ENCODE assay signal across 33 cellular contexts in the genomic region with DNA sequence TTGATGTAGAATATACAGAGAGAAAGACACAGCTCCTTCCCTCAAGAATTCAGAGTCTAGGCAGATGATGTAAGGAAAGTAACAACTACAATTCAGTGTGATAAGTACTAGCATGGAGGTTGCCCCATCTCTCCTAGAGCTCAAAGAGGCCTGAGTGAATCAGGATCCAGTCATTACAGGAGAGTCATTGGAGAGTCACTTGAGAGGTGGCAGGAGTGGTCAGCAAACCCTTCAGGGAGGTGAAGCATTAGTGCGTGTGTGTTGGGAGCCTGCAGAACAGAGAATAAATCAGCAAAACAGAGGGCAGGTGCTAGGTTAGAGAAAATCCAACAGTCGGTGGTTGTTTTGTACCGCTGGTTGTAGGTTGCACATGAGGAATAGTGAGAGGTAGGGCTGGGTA. TPM values are rescaled to one million over a fixed set of nuclear protein-coding genes. Genes with fewer than 3 reads are reported as not detected.
"Had no signal": no experiment of that assay in that cellular context is flagged by ENCODE, and none has a peak within 500 bp of the region (broad histone marks: within the 10 kb centered on the region; RNA-seq: fewer than 3 reads in every experiment).

No MANE protein-coding gene starts in this region.

- H3K27ac Mint-ChIP-seq: activated CD4-positive, alpha-beta memory T cell treated with anti-CD3 and anti-CD28 coated beads for 36 hours; activated CD4-positive, alpha-beta T cell treated with anti-CD3 and anti-CD28 coated beads, Interleukin-2, amount 10 ng/mL, durations not matched to agents 24 days and 14 days; activated T-cell treated with anti-CD3 and anti-CD28 coated beads, Interleukin-2, amount 50 U/mL, for 24 hours; activated T-helper 17 cell treated with anti-CD3 and anti-CD28 coated beads, Interleukin-2, amount 50 U/mL, for 72 hours; dendritic cell treated with granulocyte-macrophage colony-stimulating factor and Interleukin-4, amounts not matched to agents 40 ng/mL and 50 ng/mL, for 4 days; endodermal cell; nephron; stimulated activated naive CD8-positive, alpha-beta T cell treated with anti-CD3 and anti-CD28 coated beads, Interleukin-15, Interleukin-2, amounts not matched to agents 100 ng/mL and 50 ng/mL, for 24 hours; T-helper 1 cell treated with Interleukin-12 subunit alpha and Interleukin-12 subunit beta and Interleukin-4 antibody, amounts not matched to agents 30 μg/mL and 1 μg/mL, for 36 hours had no signal

- H3K36me3 ChIP-seq: breast epithelium, esophagus squamous epithelium, heart left ventricle, neutrophil, right lobe of liver, thoracic aorta, WERI-Rb-1 had no signal

- H3K4me1 Mint-ChIP-seq: activated CD4-positive, alpha-beta T cell treated with anti-CD3 and anti-CD28 coated beads, Interleukin-2, amount 10 ng/mL, durations not matched to agents 24 days and 14 days; activated T-helper 17 cell treated with anti-CD3 and anti-CD28 coated beads, Interleukin-2, amount 50 U/mL, for 72 hours; central memory CD8-positive, alpha-beta T cell; endodermal cell; nephron had no signal

- H3K9me3 ChIP-seq: breast epithelium, esophagus squamous epithelium, heart left ventricle, neutrophil, right lobe of liver, thoracic aorta had no signal

- H3K36me3 Mint-ChIP-seq: activated CD4-positive, alpha-beta memory T cell treated with anti-CD3 and anti-CD28 coated beads for 36 hours had no signal

- H3K27ac ChIP-seq: breast epithelium, esophagus squamous epithelium, heart left ventricle, neutrophil, right lobe of liver, thoracic aorta, WERI-Rb-1 had no signal

- H3K9me3 Mint-ChIP-seq: activated CD4-positive, alpha-beta memory T cell treated with anti-CD3 and anti-CD28 coated beads for 36 hours; activated CD4-positive, alpha-beta T cell treated with anti-CD3 and anti-CD28 coated beads, Interleukin-2, amount 10 ng/mL, durations not matched to agents 24 days and 14 days; activated T-cell treated with anti-CD3 and anti-CD28 coated beads, Interleukin-2, amount 50 U/mL, for 24 hours; activated T-helper 17 cell treated with anti-CD3 and anti-CD28 coated beads, Interleukin-2, amount 50 U/mL, for 72 hours; dendritic cell treated with granulocyte-macrophage colony-stimulating factor and Interleukin-4, amounts not matched to agents 40 ng/mL and 50 ng/mL, for 4 days; endodermal cell; nephron; stimulated activated naive CD8-positive, alpha-beta T cell treated with anti-CD3 and anti-CD28 coated beads, Interleukin-15, Interleukin-2, amounts not matched to agents 100 ng/mL and 50 ng/mL, for 24 hours; T-helper 1 cell treated with Interleukin-12 subunit alpha and Interleukin-12 subunit beta and Interleukin-4 antibody, amounts not matched to agents 30 μg/mL and 1 μg/mL, for 36 hours had no signal

- H3K4me3 Mint-ChIP-seq: activated CD4-positive, alpha-beta memory T cell treated with anti-CD3 and anti-CD28 coated beads for 36 hours; activated CD4-positive, alpha-beta T cell treated with anti-CD3 and anti-CD28 coated beads, Interleukin-2, amount 10 ng/mL, durations not matched to agents 24 days and 14 days; activated T-cell treated with anti-CD3 and anti-CD28 coated beads, Interleukin-2, amount 50 U/mL, for 24 hours; activated T-helper 17 cell treated with anti-CD3 and anti-CD28 coated beads, Interleukin-2, amount 50 U/mL, for 72 hours; central memory CD8-positive, alpha-beta T cell; dendritic cell treated with granulocyte-macrophage colony-stimulating factor and Interleukin-4, amounts not matched to agents 40 ng/mL and 50 ng/mL, for 4 days; endodermal cell; nephron; stimulated activated naive CD8-positive, alpha-beta T cell treated with anti-CD3 and anti-CD28 coated beads, Interleukin-15, Interleukin-2, amounts not matched to agents 100 ng/mL and 50 ng/mL, for 24 hours; T-helper 1 cell treated with Interleukin-12 subunit alpha and Interleukin-12 subunit beta and Interleukin-4 antibody, amounts not matched to agents 30 μg/mL and 1 μg/mL, for 36 hours had no signal

- FAIRE-seq: TTC549 had no signal

- H3K27me3 ChIP-seq: breast epithelium, esophagus squamous epithelium, neutrophil, right lobe of liver had no signal

- DNase-seq: activated CD4-positive, alpha-beta memory T cell treated with anti-CD3 and anti-CD28 coated beads for 36 hours; activated CD4-positive, alpha-beta T cell treated with anti-CD3 and anti-CD28 coated beads, Interleukin-2, amount 10 ng/mL, durations not matched to agents 24 days and 14 days; activated CD8-positive, alpha-beta memory T cell treated with anti-CD3 and anti-CD28 coated beads, Interleukin-2, amount 50 U/mL, for 4 hours; activated gamma-delta T cell treated with Interleukin-2 at 50 U/mL for 16 hours; activated naive CD4-positive, alpha-beta T cell treated with anti-CD3 and anti-CD28 coated beads, Interleukin-2, amount 50 U/mL, for 16 hours; activated T-cell treated with anti-CD3 and anti-CD28 coated beads, Interleukin-2, amount 50 U/mL, for 24 hours; amniotic stem cell; endodermal cell; esophagus squamous epithelium; heart left ventricle; kidney glomerular epithelial cell; right lobe of liver; stimulated activated CD4-positive, alpha-beta T cell treated with anti-CD3 and anti-CD28 coated beads, Interleukin-2, amount 100 ng/mL, for 48 hours; SW 1271; T-helper 9 cell; trophoblast cell; WERI-Rb-1 had no signal

- H3K4me3 ChIP-seq: breast epithelium, esophagus squamous epithelium, heart left ventricle, right lobe of liver, thoracic aorta had no signal

- ATAC-seq: activated CD4-positive, CD25-positive, alpha-beta regulatory T cell treated with anti-CD3 and anti-CD28 coated beads, Interleukin-2, amount 50 U/mL, for 24 hours; activated T-helper 17 cell treated with anti-CD3 and anti-CD28 coated beads, Interleukin-2, amount 50 U/mL, for 72 hours; heart left ventricle; left lobe of liver; right lobe of liver had no signal

- H3K4me1 ChIP-seq: breast epithelium, esophagus squamous epithelium, heart left ventricle, right lobe of liver had no signal

RNA-seq across cellular contexts. Expression of gene GRIK1, which starts 46.1 kb away (rescaled TPM):
- total RNA-seq: activated CD4-positive, alpha-beta memory T cell treated with anti-CD3 and anti-CD28 coated beads for 36 hours; activated CD4-positive, alpha-beta T cell treated with anti-CD3 and anti-CD28 coated beads, Interleukin-2, amount 10 ng/mL, durations not matched to agents 24 days and 14 days; activated CD8-positive, alpha-beta memory T cell treated with anti-CD3 and anti-CD28 coated beads for 36 hours; activated T-helper 17 cell treated with anti-CD3 and anti-CD28 coated beads, Interleukin-2, amount 50 U/mL, for 72 hours; endodermal cell; mucosa of gallbladder; osteocyte; renal cortical epithelial cell; right lobe of liver had no signal
- polyA plus RNA-seq: heart left ventricle had no signal
